12 cellular contexts compared by ENCODE assay signal in the genomic region with DNA sequence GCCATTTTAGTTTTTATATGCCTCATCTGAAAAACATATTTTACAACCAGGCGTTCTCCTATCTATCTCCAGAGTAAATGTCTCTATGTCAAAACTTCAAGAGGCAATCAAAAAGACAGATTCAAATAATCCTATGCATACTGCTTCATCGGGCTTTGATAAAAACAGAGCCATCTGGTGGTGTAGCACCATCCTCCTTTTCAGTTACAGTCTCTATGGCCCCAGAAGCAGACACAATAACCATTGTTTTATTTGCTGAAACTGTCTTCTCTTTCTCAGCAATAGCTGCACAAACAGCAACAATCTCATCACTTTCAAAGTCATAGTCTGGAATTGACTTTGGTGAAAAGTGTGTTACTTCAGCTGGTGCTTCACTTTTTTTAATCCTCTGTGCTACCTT. TPM values are rescaled to one million over a fixed set of nuclear protein-coding genes. Genes with fewer than 3 reads are reported as not detected.
DNase-seq lines count a peak whose midpoint lies in the region; ATAC-seq and TF ChIP-seq lines count a peak whose summit lies in the region.
"Had no signal": no experiment of that assay in that cellular context is flagged by ENCODE, and none has a peak within 500 bp of the region (broad histone marks: within the 10 kb centered on the region; RNA-seq: fewer than 3 reads in every experiment).

No MANE protein-coding gene starts in this region.

- H4K5ac ChIP-seq in IMR-90 (ENCODE audit: low read depth, low read length), result no peak overlapping the region

- no peak overlapping the region for H3K27ac ChIP-seq in IMR-90 (ENCODE audit: insufficient read depth, low read length)
- H3K27ac ChIP-seq in layer of hippocampus (ENCODE audit: low read depth, low read length), result peak overlapping the region; percentile 48
- H3K27ac ChIP-seq: stomach had no signal

- H3K23ac ChIP-seq in IMR-90 (ENCODE audit: low read depth, low read length), result no peak overlapping the region

- no peak overlapping the region for H3K4me3 ChIP-seq in IMR-90 (ENCODE audit: insufficient read depth, low read depth, low read length)
- H3K4me3 ChIP-seq in astrocyte of the cerebellum (ENCODE audit: low read depth, low read length), result no peak overlapping the region
- H3K4me3 ChIP-seq: smooth muscle cell, stomach had no signal

- no TSS peak for BruUV-seq in Calu3 (replicated peaks; lab: Mats Ljungman, UMichigan)
- no TSS peak for BruUV-seq in IMR-90 (replicated peaks; lab: Mats Ljungman, UMichigan)

- ATAC-seq in IMR-90 (ENCODE audit: low read depth) (no peak), HG03280 (IDR thresholded peaks at IDR 0.05; ENCODE audit: unreplicated experiment) (no peak)
- no peak for ATAC-seq in stimulated activated naive B cell treated with anti-CD40 and anti-IgM and Interleukin-4, amounts not matched to agents 10 μg/mL and 1 μg/mL and 100 μg/mL, for 72 hours (replicated peaks)

- no peak for TF ChIP-seq RAD21 in IMR-90 (IDR thresholded peaks at IDR 0.05; ENCODE audit: low read length)

- no peak overlapping the region for H3K4me3 Mint-ChIP-seq in Calu3 (ENCODE audit: low read depth, unreplicated experiment)
- no peak overlapping the region for H3K4me3 Mint-ChIP-seq in stimulated activated naive B cell treated with anti-CD40 and anti-IgM and Interleukin-4, amounts not matched to agents 10 μg/mL and 1 μg/mL and 100 μg/mL, for 72 hours

- TF ChIP-seq POLR2A in IMR-90 (IDR thresholded peaks at IDR 0.05; ENCODE audit: low read depth, low read length), result no peak

- intact Hi-C loops in Calu3 (cut with micrococcal nuclease; ENCODE audit: unreplicated experiment) (no loop called here), IMR-90 (cut with micrococcal nuclease) (loop anchor here (5.0 kb wide), 1 partner anchor 1126 kb away; no protein-coding TSS in a partner anchor)

- no peak overlapping the region for H3K4ac ChIP-seq in IMR-90 (ENCODE audit: low read depth, low read length)

- H2AK5ac ChIP-seq in IMR-90 (ENCODE audit: low read depth, low read length), result no peak overlapping the region

- no peaks in the 10 kb centered on the region for H3K9me3 Mint-ChIP-seq in Calu3 (ENCODE audit: low read depth, unreplicated experiment)
- peaks cover 1% of the 10 kb centered on the region in 2 donors for H3K9me3 Mint-ChIP-seq in stimulated activated naive B cell treated with anti-CD40 and anti-IgM and Interleukin-4, amounts not matched to agents 10 μg/mL and 1 μg/mL and 100 μg/mL, for 72 hours

- no peak overlapping the region for H3K4me2 ChIP-seq in IMR-90 (ENCODE audit: low read depth, low read length)
- H3K4me2 ChIP-seq: smooth muscle cell had no signal

- POLR2A ChIA-PET in IMR-90 (lab: Charles Lee; ENCODE audit: unreplicated experiment), result no interaction called here

- H3K56ac ChIP-seq in IMR-90 (ENCODE audit: extremely low read depth, insufficient read depth, low read length), result no peak overlapping the region

- no peaks in the 10 kb centered on the region for H3K4me1 Mint-ChIP-seq in Calu3 (ENCODE audit: low read depth, unreplicated experiment)
- H3K4me1 Mint-ChIP-seq in stimulated activated naive B cell treated with anti-CD40 and anti-IgM and Interleukin-4, amounts not matched to agents 10 μg/mL and 1 μg/mL and 100 μg/mL, for 72 hours, result peaks cover 2 to 6% of the 10 kb centered on the region in 2 donors

- WGBS in IMR-90 (ENCODE audit: extremely low coverage in 2 of 2, insufficient read length in 1 of 2), 2 experiments, result no CpG with 5 or more reads among the region's 2 CpGs

- H3K36me3 ChIP-seq in IMR-90 (ENCODE audit: control insufficient read depth, insufficient read depth, low read length), result peaks cover 3% of the 10 kb centered on the region; the same call in 1 of the 2 replicates

- peaks cover 3% of the 10 kb centered on the region in 2 experiments; a peak in 2 of 4 replicates for H3K79me1 ChIP-seq in IMR-90 (ENCODE audit: low read depth in 1 of 2, low read length in 2 of 2)

- no peak overlapping the region for H3K9ac ChIP-seq in IMR-90 (ENCODE audit: low read depth, low read length)

- no peak overlapping the region for H2AK9ac ChIP-seq in IMR-90 (replicated peaks; ENCODE audit: low read depth, low read length, poor library complexity)

- H3K27me3 Mint-ChIP-seq in Calu3 (ENCODE audit: unreplicated experiment), result no peaks in the 10 kb centered on the region
- H3K27me3 Mint-ChIP-seq in stimulated activated naive B cell treated with anti-CD40 and anti-IgM and Interleukin-4, amounts not matched to agents 10 μg/mL and 1 μg/mL and 100 μg/mL, for 72 hours, result no peaks in the 10 kb centered on the region

- no peak overlapping the region for H2BK15ac ChIP-seq in IMR-90 (ENCODE audit: low read depth, low read length)

- H3K36me3 Mint-ChIP-seq in Calu3 (ENCODE audit: insufficient read depth, unreplicated experiment), result no peaks in the 10 kb centered on the region
- peaks cover 10 to 28% of the 10 kb centered on the region in 2 donors for H3K36me3 Mint-ChIP-seq in stimulated activated naive B cell treated with anti-CD40 and anti-IgM and Interleukin-4, amounts not matched to agents 10 μg/mL and 1 μg/mL and 100 μg/mL, for 72 hours

- H3K27me3 ChIP-seq in IMR-90 (ENCODE audit: control insufficient read depth, insufficient read depth, low read length), result no peaks in the 10 kb centered on the region
- H3K27me3 ChIP-seq in layer of hippocampus (ENCODE audit: control insufficient read depth, insufficient read depth, low read length), result no peaks in the 10 kb centered on the region
- H3K27me3 ChIP-seq: stomach had no signal

- 0 out of 2 replicates have a peak, but pooled peaks cover 3% of the 10 kb centered on the region for H3K9me1 ChIP-seq in IMR-90 (ENCODE audit: insufficient read depth, low read length)

- CTCF ChIA-PET in Calu3 (lab: Charles Lee), result interaction anchor here (0.8 kb wide), 1 partner anchor 31 kb away, joined by 3 read pairs; no protein-coding TSS in a partner anchor
- CTCF ChIA-PET in IMR-90 (lab: Yijun Ruan, JAX), result interaction anchor here (1.5 kb wide), 1 partner anchor 19 kb away, joined by 3 read pairs; no protein-coding TSS in a partner anchor

- TF ChIP-seq CTCF in Calu3 (IDR thresholded peaks at IDR 0.05; ENCODE audit: unreplicated experiment) (peak; percentile 36), IMR-90 (conservative IDR thresholded peaks at IDR 0.05; ENCODE audit: low read depth, low read length) (0 out of 2 replicates have a peak, but pooled peaks have one; percentile 15), astrocyte of the cerebellum (IDR thresholded peaks at IDR 0.05; ENCODE audit: low read depth, low read length, missing control alignments) (peak; percentile 39)

- no peak overlapping the region for H2AFZ ChIP-seq in IMR-90 (replicated peaks; ENCODE audit: low read length, poor library complexity)

- dilution Hi-C loops in IMR-90 (cut with HindIII; ENCODE audit: low sequenced_read_pairs, unreplicated experiment), result no loop called here

- H3K27ac Mint-ChIP-seq in Calu3 (ENCODE audit: unreplicated experiment), result no peak overlapping the region
- no peak overlapping the region for H3K27ac Mint-ChIP-seq in stimulated activated naive B cell treated with anti-CD40 and anti-IgM and Interleukin-4, amounts not matched to agents 10 μg/mL and 1 μg/mL and 100 μg/mL, for 72 hours

- H3K14ac ChIP-seq in IMR-90 (replicated peaks; ENCODE audit: low read depth, low read length), result no peak overlapping the region

- H3K9me3 ChIP-seq in IMR-90 (ENCODE audit: control insufficient read depth, insufficient read depth, low read length), result no peaks in the 10 kb centered on the region
- H3K9me3 ChIP-seq: stomach had no signal

- no peaks in the 10 kb centered on the region for H4K20me1 ChIP-seq in IMR-90 (ENCODE audit: insufficient read depth, low read length)

- no peak overlapping the region for H3K18ac ChIP-seq in IMR-90 (ENCODE audit: low read depth, low read length)

- no peak overlapping the region for H2BK5ac ChIP-seq in IMR-90 (ENCODE audit: low read depth, low read length, poor library complexity, severe bottlenecking)

- H4K8ac ChIP-seq in IMR-90 (ENCODE audit: low read depth in 2 of 2, low read length in 2 of 2), result no peak overlapping the region

- DNase-seq in Calu3 (no peak), IMR-90 (no peak), astrocyte of the cerebellum (ENCODE audit: low read depth) (no peak), epidermal melanocyte (ENCODE audit: insufficient read length, low spot score) (no peak)
- DNase-seq in activated naive CD4-positive, alpha-beta T cell treated with anti-CD3 and anti-CD28 coated beads, Interleukin-2, amount 50 U/mL, for 16 hours, result no peak
- no peak for DNase-seq in stimulated activated naive B cell treated with anti-CD40 and anti-IgM and Interleukin-4, amounts not matched to agents 10 μg/mL and 1 μg/mL and 100 μg/mL, for 72 hours
- DNase-seq: activated CD4-positive, alpha-beta T cell treated with anti-CD3 and anti-CD28 coated beads, Interleukin-2, amount 50 U/mL, for 1 hour; stomach had no signal

- in situ Hi-C loops in IMR-90 (cut with MboI; ENCODE audit: low sequenced_read_pairs), result no loop called here
- in situ Hi-C loops in astrocyte of the cerebellum (cut with HindIII; ENCODE audit: low sequenced_read_pairs), result no loop called here

- H4K91ac ChIP-seq in IMR-90 (ENCODE audit: insufficient read depth, low read depth, low read length), result no peak overlapping the region

- H2BK20ac ChIP-seq in IMR-90 (ENCODE audit: low read depth, low read length), result no peak overlapping the region

- H3K4me1 ChIP-seq in IMR-90 (ENCODE audit: control insufficient read depth, insufficient read depth, low read length), result 0 out of 2 replicates have a peak, but pooled peaks cover 2% of the 10 kb centered on the region

- no peak overlapping the region for H2BK120ac ChIP-seq in IMR-90 (ENCODE audit: low read depth, low read length)

TF ChIP-seq in IMR-90, 13 proteins besides CTCF, POLR2A, EP300 and RAD21 (continues in another document):
- TF ChIP-seq SMC3 (IDR thresholded peaks at IDR 0.05; ENCODE audit: low read depth, low read length) (no peak), CHD1 (IDR thresholded peaks at IDR 0.05; ENCODE audit: low read depth, low read length) (no peak)

RNA-seq across cellular contexts. Expression of a gene that starts 36.3 kb away (rescaled TPM):
- total RNA-seq in Calu3 (2022) (28.5 and 28.7 TPM in 2 replicates), IMR-90 (2012; rRNA removed) (7.9 and 10.6 TPM in 2 replicates)
- polyA plus RNA-seq in IMR-90 (2012; rRNA removed), result 10.1 and 15.4 TPM in 2 replicates
- polyA plus RNA-seq in IMR-90 (2012; cell fraction: cytosol; rRNA removed), result 9.9 and 20.9 TPM in 2 replicates
- 11.4 and 25.1 TPM in 2 replicates for polyA plus RNA-seq in IMR-90 (2012; cell fraction: nucleus; rRNA removed; ENCODE audit: low replicate concordance)
- total RNA-seq: G401 had no signal

RNA-seq across cellular contexts. Expression of a gene that starts 39.8 kb away (rescaled TPM):
- total RNA-seq in Calu3 (2022) (11.3 and 14.0 TPM in 2 replicates), IMR-90 (2012; rRNA removed) (8.1 and 11.7 TPM in 2 replicates)
- 2.5 and 3.1 TPM in 2 replicates for polyA plus RNA-seq in IMR-90 (2012; rRNA removed)
- polyA plus RNA-seq in IMR-90 (2012; cell fraction: cytosol; rRNA removed), result 0.36 and 1.3 TPM in 2 replicates
- 0.41 and 3.6 TPM in 2 replicates for polyA plus RNA-seq in IMR-90 (2012; cell fraction: nucleus; rRNA removed; ENCODE audit: low replicate concordance)
